Comparison of ENCODE assay signal across 29 cellular contexts in genomic region chrX:20042221-20042620, GRCh38.
"Had no signal": no experiment of that assay in that cellular context is flagged by ENCODE, and none has a peak within 500 bp of the region (broad histone marks: within the 10 kb centered on the region; RNA-seq: fewer than 3 reads in every experiment).

No MANE protein-coding gene starts in this region.

- H3K9me3 Mint-ChIP-seq: activated naive CD8-positive, alpha-beta T cell treated with anti-CD3 and anti-CD28 coated beads, Interleukin-2, amount 50 U/mL, for 24 hours; activated T-helper 1 cell treated with anti-CD3 and anti-CD28 coated beads, Interleukin-12 subunit alpha, Interleukin-12 subunit beta, Interleukin-2, Interleukin-4 antibody, amounts not matched to agents 30 ng/mL and 10 ng/mL and 1 ng/mL, durations not matched to agents 14 hours and 24 hours and 36 hours; naive B cell; stimulated activated naive B cell treated with anti-CD40 and anti-IgM and Interleukin-4, amounts not matched to agents 10 μg/mL and 1 μg/mL and 100 μg/mL, for 72 hours; T-helper 2 cell treated with Interferon-gamma antibody and Interleukin-4, amounts not matched to agents 5 μg/mL and 100 μg/mL, for 36 hours had no signal

- H3K27ac Mint-ChIP-seq: activated CD8-positive, alpha-beta T cell treated with anti-CD3 and anti-CD28 coated beads, Interleukin-2, amount 10 ng/mL, durations not matched to agents 7 days and 5 days; activated naive CD8-positive, alpha-beta T cell treated with anti-CD3 and anti-CD28 coated beads, Interleukin-2, amount 50 U/mL, for 24 hours; activated T-helper 1 cell treated with anti-CD3 and anti-CD28 coated beads, Interleukin-12 subunit alpha, Interleukin-12 subunit beta, Interleukin-2, Interleukin-4 antibody, amounts not matched to agents 30 ng/mL and 10 ng/mL and 1 ng/mL, durations not matched to agents 14 hours and 24 hours and 36 hours; endodermal cell; naive B cell; progenitor cell of endocrine pancreas; stimulated activated naive B cell treated with anti-CD40 and anti-IgM and Interleukin-4, amounts not matched to agents 10 μg/mL and 1 μg/mL and 100 μg/mL, for 72 hours; T-helper 2 cell treated with Interferon-gamma antibody and Interleukin-4, amounts not matched to agents 5 μg/mL and 100 μg/mL, for 36 hours had no signal

- H3K4me3 Mint-ChIP-seq: activated CD8-positive, alpha-beta T cell treated with anti-CD3 and anti-CD28 coated beads, Interleukin-2, amount 10 ng/mL, durations not matched to agents 7 days and 5 days; activated naive CD8-positive, alpha-beta T cell treated with anti-CD3 and anti-CD28 coated beads, Interleukin-2, amount 50 U/mL, for 24 hours; activated T-helper 1 cell treated with anti-CD3 and anti-CD28 coated beads, Interleukin-12 subunit alpha, Interleukin-12 subunit beta, Interleukin-2, Interleukin-4 antibody, amounts not matched to agents 30 ng/mL and 10 ng/mL and 1 ng/mL, durations not matched to agents 14 hours and 24 hours and 36 hours; endodermal cell; naive B cell; stimulated activated naive B cell treated with anti-CD40 and anti-IgM and Interleukin-4, amounts not matched to agents 10 μg/mL and 1 μg/mL and 100 μg/mL, for 72 hours; T-helper 2 cell treated with Interferon-gamma antibody and Interleukin-4, amounts not matched to agents 5 μg/mL and 100 μg/mL, for 36 hours had no signal

- H3K27me3 ChIP-seq: body of pancreas, cardiac muscle cell, foreskin keratinocyte, sigmoid colon, testis, uterus had no signal

- H3K27ac ChIP-seq: body of pancreas, cardiac muscle cell, epithelial cell of prostate, foreskin keratinocyte, sigmoid colon, testis, uterus, WERI-Rb-1 had no signal

- DNase-seq: activated CD4-positive, alpha-beta T cell treated with anti-CD3 and anti-CD28 coated beads, Interleukin-2, amount 50 U/mL, for 1 hour; activated CD4-positive, CD25-positive, alpha-beta regulatory T cell treated with anti-CD3 and anti-CD28 coated beads, Interleukin-2, amount 50 U/mL, for 72 hours; activated CD8-positive, alpha-beta T cell treated with anti-CD3 and anti-CD28 coated beads, Interleukin-2, amount 10 ng/mL, durations not matched to agents 7 days and 5 days; activated gamma-delta T cell; activated naive CD4-positive, alpha-beta T cell treated with anti-CD3 and anti-CD28 coated beads, Interleukin-2, amount 50 U/mL, for 16 hours; activated naive CD8-positive, alpha-beta T cell treated with anti-CD3 and anti-CD28 coated beads, Interleukin-2, amount 50 U/mL, for 24 hours; body of pancreas; cortex of kidney; endodermal cell; foreskin keratinocyte; hippocampal formation; left cardiac atrium; mesenchymal stem cell; mucosa of descending colon; naive B cell; retina; sigmoid colon; stimulated activated CD4-positive, alpha-beta T cell treated with anti-CD3 and anti-CD28 coated beads, Interleukin-2, amount 100 ng/mL, for 48 hours; stimulated activated CD8-positive, alpha-beta memory T cell treated with anti-CD3 and anti-CD28 coated beads, Interleukin-4, amount 100 ng/mL, for 48 hours; stimulated activated naive B cell treated with anti-CD40 and anti-IgM and Interleukin-4, amounts not matched to agents 10 μg/mL and 1 μg/mL and 100 μg/mL, for 72 hours; testis; trophoblast cell; uterus; WERI-Rb-1 had no signal

- H3K36me3 ChIP-seq: cardiac muscle cell, sigmoid colon, uterus, WERI-Rb-1 had no signal

- H3K4me3 ChIP-seq: body of pancreas, cardiac muscle cell, mucosa of descending colon, sigmoid colon, testis, uterus had no signal

- H3K4me1 ChIP-seq: body of pancreas, sigmoid colon, testis, uterus had no signal

- H3K4me1 Mint-ChIP-seq: activated naive CD8-positive, alpha-beta T cell treated with anti-CD3 and anti-CD28 coated beads, Interleukin-2, amount 50 U/mL, for 24 hours; endodermal cell; naive B cell; stimulated activated naive B cell treated with anti-CD40 and anti-IgM and Interleukin-4, amounts not matched to agents 10 μg/mL and 1 μg/mL and 100 μg/mL, for 72 hours had no signal

- H3K27me3 Mint-ChIP-seq: activated naive CD8-positive, alpha-beta T cell treated with anti-CD3 and anti-CD28 coated beads, Interleukin-2, amount 50 U/mL, for 24 hours; naive B cell; progenitor cell of endocrine pancreas had no signal

- H3K9me3 ChIP-seq: body of pancreas, mucosa of descending colon, sigmoid colon, testis, uterus had no signal
